In the genomic region with DNA sequence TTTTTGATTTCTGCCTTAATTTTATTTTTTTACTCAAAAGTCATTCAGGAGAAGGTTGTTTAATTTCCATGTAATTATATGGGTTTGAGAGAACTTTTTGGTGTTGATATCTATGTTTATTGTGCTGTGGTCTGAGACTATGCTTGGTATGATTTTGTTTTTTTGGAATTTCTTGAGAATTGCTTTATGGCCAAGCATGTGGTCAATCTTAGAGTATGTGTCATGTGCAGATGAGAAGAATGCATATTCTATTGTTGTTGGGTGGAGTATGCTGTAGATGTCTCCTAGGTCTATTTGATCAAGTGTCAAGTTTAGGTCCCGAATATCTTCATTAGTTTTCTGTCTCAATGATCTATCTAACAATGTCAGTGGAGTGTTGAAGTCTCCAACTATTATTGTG, we compare ENCODE assay signal across 25 cellular contexts.
"Had no signal": no experiment of that assay in that cellular context is flagged by ENCODE, and none has a peak within 500 bp of the region (broad histone marks: within the 10 kb centered on the region; RNA-seq: fewer than 3 reads in every experiment).

No MANE protein-coding gene starts in this region.

- H3K9me3 ChIP-seq: colonic mucosa had no signal

- H3K4me3 ChIP-seq: colonic mucosa, esophagus muscularis mucosa, heart right ventricle, lower lobe of right lung, psoas muscle, suprapubic skin had no signal

- H3K4me3 Mint-ChIP-seq: dendritic cell treated with granulocyte-macrophage colony-stimulating factor and Interleukin-4, amounts not matched to agents 40 ng/mL and 50 ng/mL, for 4 days; immature natural killer cell; naive thymus-derived CD8-positive, alpha-beta T cell; nephron progenitor cell; stimulated activated naive B cell treated with anti-CD40 and anti-IgM and Interleukin-4, amounts not matched to agents 10 μg/mL and 1 μg/mL and 100 μg/mL, for 72 hours; stimulated activated naive CD8-positive, alpha-beta T cell treated with anti-CD3 and anti-CD28 coated beads, Interleukin-15, Interleukin-2, amounts not matched to agents 100 ng/mL and 50 ng/mL, for 24 hours had no signal

- H3K4me1 ChIP-seq: colonic mucosa, esophagus muscularis mucosa, heart right ventricle, lower lobe of right lung, psoas muscle, suprapubic skin had no signal

- DNase-seq: colonic mucosa; effector memory CD4-positive, alpha-beta T cell; foreskin melanocyte; glutamatergic neuron; heart right ventricle; hypothalamus; immature natural killer cell; left ventricle myocardium superior; lower lobe of right lung; naive thymus-derived CD8-positive, alpha-beta T cell; nephron progenitor cell; nucleus accumbens; psoas muscle; right cardiac atrium; small intestine; stimulated activated CD4-positive, alpha-beta T cell treated with anti-CD3 and anti-CD28 coated beads, Interleukin-15, amount 100 ng/mL, for 24 hours; stimulated activated CD4-positive, alpha-beta T cell treated with anti-CD3 and anti-CD28 coated beads, Interleukin-2, amount 100 ng/mL, for 48 hours; stimulated activated naive B cell treated with anti-CD40 and anti-IgM and Interleukin-4, amounts not matched to agents 10 μg/mL and 1 μg/mL and 100 μg/mL, for 72 hours; trophoblast cell had no signal

- H3K27ac Mint-ChIP-seq: dendritic cell treated with granulocyte-macrophage colony-stimulating factor and Interleukin-4, amounts not matched to agents 40 ng/mL and 50 ng/mL, for 4 days; immature natural killer cell; naive thymus-derived CD8-positive, alpha-beta T cell; nephron progenitor cell; stimulated activated naive B cell treated with anti-CD40 and anti-IgM and Interleukin-4, amounts not matched to agents 10 μg/mL and 1 μg/mL and 100 μg/mL, for 72 hours; stimulated activated naive CD8-positive, alpha-beta T cell treated with anti-CD3 and anti-CD28 coated beads, Interleukin-15, Interleukin-2, amounts not matched to agents 100 ng/mL and 50 ng/mL, for 24 hours had no signal

- H3K27ac ChIP-seq: colonic mucosa, esophagus muscularis mucosa, heart right ventricle, lower lobe of right lung, psoas muscle, suprapubic skin had no signal

- H3K27me3 ChIP-seq: colonic mucosa, esophagus muscularis mucosa, heart right ventricle, suprapubic skin had no signal

- ATAC-seq: heart right ventricle; left ventricle myocardium superior; lower lobe of right lung; naive thymus-derived CD8-positive, alpha-beta T cell; psoas muscle; right cardiac atrium; stimulated activated naive B cell treated with anti-CD40 and anti-IgM and Interleukin-4, amounts not matched to agents 10 μg/mL and 1 μg/mL and 100 μg/mL, for 72 hours had no signal

- FAIRE-seq: endothelial cell of umbilical vein, keratinocyte, small intestine had no signal

- H3K36me3 Mint-ChIP-seq: immature natural killer cell; stimulated activated naive B cell treated with anti-CD40 and anti-IgM and Interleukin-4, amounts not matched to agents 10 μg/mL and 1 μg/mL and 100 μg/mL, for 72 hours had no signal

- H3K36me3 ChIP-seq: colonic mucosa, esophagus muscularis mucosa, heart right ventricle, lower lobe of right lung, suprapubic skin had no signal

- H3K4me1 Mint-ChIP-seq: immature natural killer cell; nephron progenitor cell; stimulated activated naive B cell treated with anti-CD40 and anti-IgM and Interleukin-4, amounts not matched to agents 10 μg/mL and 1 μg/mL and 100 μg/mL, for 72 hours had no signal
